ENCODE assay signal across 3 cellular contexts in the genomic region with DNA sequence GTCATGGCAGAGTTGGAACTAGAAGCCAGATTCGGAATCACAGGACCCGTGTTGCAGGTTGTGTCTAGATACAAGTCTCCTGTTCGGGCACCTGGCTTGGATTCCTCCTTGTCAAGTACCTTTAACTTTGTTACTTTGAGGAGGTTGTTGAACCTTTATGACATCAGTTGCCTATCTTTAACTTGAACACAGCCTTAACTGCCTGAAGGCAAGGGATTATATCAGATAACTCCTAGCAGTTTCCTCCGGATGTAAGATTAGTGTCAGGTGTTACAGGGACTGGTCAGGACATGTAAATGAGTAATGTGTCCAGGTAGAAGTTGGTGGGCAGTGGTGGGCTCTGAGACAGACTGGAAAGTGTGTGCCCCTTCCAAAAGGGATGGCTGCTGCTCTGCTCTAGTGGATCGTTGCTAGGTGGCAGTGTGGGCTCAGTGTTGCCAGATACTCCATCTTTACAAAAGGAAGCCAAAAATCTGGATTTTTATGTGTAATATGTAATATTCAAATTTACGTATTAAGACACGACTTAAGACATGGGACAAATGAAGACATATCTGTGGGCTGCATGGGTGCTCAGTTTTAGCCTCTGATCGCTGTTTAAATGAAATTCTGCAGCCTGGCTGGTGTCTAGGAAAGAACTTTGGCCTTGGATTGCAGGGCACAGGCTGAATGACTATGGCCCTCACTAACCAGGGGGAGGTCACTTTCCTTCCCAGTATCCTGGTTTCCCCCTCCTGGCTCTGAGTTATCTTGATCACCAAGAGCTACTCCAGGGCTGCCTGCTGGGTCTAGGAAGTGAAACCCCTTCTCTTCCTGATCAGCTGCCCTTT.
TF ChIP-seq lines count a peak whose summit lies in the region.

No MANE protein-coding gene starts in this region.

TF ChIP-seq in SK-N-SH, 30 proteins besides CTCF, POLR2A, EP300 and RAD21:
- peak; percentile 27; the same call in 1 of the 2 replicates for TF ChIP-seq SMC3 (IDR thresholded peaks at IDR 0.05; ENCODE audit: low read depth, low read length)
- TF ChIP-seq, protein P1, sequence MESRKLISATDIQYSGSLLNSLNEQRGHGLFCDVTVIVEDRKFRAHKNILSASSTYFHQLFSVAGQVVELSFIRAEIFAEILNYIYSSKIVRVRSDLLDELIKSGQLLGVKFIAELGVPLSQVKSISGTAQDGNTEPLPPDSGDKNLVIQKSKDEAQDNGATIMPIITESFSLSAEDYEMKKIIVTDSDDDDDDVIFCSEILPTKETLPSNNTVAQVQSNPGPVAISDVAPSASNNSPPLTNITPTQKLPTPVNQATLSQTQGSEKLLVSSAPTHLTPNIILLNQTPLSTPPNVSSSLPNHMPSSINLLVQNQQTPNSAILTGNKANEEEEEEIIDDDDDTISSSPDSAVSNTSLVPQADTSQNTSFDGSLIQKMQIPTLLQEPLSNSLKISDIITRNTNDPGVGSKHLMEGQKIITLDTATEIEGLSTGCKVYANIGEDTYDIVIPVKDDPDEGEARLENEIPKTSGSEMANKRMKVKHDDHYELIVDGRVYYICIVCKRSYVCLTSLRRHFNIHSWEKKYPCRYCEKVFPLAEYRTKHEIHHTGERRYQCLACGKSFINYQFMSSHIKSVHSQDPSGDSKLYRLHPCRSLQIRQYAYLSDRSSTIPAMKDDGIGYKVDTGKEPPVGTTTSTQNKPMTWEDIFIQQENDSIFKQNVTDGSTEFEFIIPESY (IDR thresholded peaks at IDR 0.05; ENCODE audit: borderline replicate concordance, low read depth): no peak
- no peak for TF ChIP-seq TAF1 (IDR thresholded peaks at IDR 0.05; ENCODE audit: borderline replicate concordance, low read depth, low read length)

TF ChIP-seq in SK-N-SH treated with all-trans-retinoic acid at 6 μM for 48 hours, 23 proteins besides CTCF, POLR2A, EP300 and RAD21:
- TF ChIP-seq, protein P2, sequence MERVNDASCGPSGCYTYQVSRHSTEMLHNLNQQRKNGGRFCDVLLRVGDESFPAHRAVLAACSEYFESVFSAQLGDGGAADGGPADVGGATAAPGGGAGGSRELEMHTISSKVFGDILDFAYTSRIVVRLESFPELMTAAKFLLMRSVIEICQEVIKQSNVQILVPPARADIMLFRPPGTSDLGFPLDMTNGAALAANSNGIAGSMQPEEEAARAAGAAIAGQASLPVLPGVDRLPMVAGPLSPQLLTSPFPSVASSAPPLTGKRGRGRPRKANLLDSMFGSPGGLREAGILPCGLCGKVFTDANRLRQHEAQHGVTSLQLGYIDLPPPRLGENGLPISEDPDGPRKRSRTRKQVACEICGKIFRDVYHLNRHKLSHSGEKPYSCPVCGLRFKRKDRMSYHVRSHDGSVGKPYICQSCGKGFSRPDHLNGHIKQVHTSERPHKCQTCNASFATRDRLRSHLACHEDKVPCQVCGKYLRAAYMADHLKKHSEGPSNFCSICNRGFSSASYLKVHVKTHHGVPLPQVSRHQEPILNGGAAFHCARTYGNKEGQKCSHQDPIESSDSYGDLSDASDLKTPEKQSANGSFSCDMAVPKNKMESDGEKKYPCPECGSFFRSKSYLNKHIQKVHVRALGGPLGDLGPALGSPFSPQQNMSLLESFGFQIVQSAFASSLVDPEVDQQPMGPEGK (CRISPR knock-in tag; IDR thresholded peaks at IDR 0.05; ENCODE audit: borderline replicate concordance): no peak
- TF ChIP-seq ARNTL (CRISPR knock-in tag; IDR thresholded peaks at IDR 0.05; ENCODE audit: borderline replicate concordance, low read depth) (no peak), ISL1 (CRISPR knock-in tag; IDR thresholded peaks at IDR 0.05) (no peak), CSDC2 (CRISPR knock-in tag; IDR thresholded peaks at IDR 0.05) (no peak), OSR1 (CRISPR knock-in tag; IDR thresholded peaks at IDR 0.05) (no peak), ESRRG (CRISPR knock-in tag; IDR thresholded peaks at IDR 0.05) (no peak), ZFP3 (CRISPR knock-in tag; IDR thresholded peaks at IDR 0.05) (no peak), ZNF8 (CRISPR knock-in tag; IDR thresholded peaks at IDR 0.05) (no peak)
- TF ChIP-seq, protein P3, sequence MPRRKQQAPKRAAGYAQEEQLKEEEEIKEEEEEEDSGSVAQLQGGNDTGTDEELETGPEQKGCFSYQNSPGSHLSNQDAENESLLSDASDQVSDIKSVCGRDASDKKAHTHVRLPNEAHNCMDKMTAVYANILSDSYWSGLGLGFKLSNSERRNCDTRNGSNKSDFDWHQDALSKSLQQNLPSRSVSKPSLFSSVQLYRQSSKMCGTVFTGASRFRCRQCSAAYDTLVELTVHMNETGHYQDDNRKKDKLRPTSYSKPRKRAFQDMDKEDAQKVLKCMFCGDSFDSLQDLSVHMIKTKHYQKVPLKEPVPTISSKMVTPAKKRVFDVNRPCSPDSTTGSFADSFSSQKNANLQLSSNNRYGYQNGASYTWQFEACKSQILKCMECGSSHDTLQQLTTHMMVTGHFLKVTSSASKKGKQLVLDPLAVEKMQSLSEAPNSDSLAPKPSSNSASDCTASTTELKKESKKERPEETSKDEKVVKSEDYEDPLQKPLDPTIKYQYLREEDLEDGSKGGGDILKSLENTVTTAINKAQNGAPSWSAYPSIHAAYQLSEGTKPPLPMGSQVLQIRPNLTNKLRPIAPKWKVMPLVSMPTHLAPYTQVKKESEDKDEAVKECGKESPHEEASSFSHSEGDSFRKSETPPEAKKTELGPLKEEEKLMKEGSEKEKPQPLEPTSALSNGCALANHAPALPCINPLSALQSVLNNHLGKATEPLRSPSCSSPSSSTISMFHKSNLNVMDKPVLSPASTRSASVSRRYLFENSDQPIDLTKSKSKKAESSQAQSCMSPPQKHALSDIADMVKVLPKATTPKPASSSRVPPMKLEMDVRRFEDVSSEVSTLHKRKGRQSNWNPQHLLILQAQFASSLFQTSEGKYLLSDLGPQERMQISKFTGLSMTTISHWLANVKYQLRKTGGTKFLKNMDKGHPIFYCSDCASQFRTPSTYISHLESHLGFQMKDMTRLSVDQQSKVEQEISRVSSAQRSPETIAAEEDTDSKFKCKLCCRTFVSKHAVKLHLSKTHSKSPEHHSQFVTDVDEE (CRISPR knock-in tag; IDR thresholded peaks at IDR 0.05): no peak
- TF ChIP-seq, protein P4, sequence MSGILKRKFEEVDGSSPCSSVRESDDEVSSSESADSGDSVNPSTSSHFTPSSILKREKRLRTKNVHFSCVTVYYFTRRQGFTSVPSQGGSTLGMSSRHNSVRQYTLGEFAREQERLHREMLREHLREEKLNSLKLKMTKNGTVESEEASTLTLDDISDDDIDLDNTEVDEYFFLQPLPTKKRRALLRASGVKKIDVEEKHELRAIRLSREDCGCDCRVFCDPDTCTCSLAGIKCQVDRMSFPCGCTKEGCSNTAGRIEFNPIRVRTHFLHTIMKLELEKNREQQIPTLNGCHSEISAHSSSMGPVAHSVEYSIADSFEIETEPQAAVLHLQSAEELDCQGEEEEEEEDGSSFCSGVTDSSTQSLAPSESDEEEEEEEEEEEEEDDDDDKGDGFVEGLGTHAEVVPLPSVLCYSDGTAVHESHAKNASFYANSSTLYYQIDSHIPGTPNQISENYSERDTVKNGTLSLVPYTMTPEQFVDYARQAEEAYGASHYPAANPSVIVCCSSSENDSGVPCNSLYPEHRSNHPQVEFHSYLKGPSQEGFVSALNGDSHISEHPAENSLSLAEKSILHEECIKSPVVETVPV (CRISPR knock-in tag; IDR thresholded peaks at IDR 0.05): no peak

TF ChIP-seq in endothelial cell of umbilical vein, 7 proteins besides CTCF, POLR2A, EP300 and RAD21:
- TF ChIP-seq, protein P5, sequence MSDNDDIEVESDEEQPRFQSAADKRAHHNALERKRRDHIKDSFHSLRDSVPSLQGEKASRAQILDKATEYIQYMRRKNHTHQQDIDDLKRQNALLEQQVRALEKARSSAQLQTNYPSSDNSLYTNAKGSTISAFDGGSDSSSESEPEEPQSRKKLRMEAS (IDR thresholded peaks at IDR 0.05; ENCODE audit: insufficient read depth, insufficient read length): no peak
- TF ChIP-seq JUN (IDR thresholded peaks at IDR 0.05; ENCODE audit: borderline replicate concordance, insufficient read depth, insufficient read length, low read depth) (no peak), GATA2 (IDR thresholded peaks at IDR 0.05; ENCODE audit: insufficient read depth, insufficient read length, low read depth, low read length) (no peak), POLR2AphosphoS5 (IDR thresholded peaks at IDR 0.05; ENCODE audit: insufficient read depth, low read depth, low read length) (no peak), EZH2 (IDR thresholded peaks at IDR 0.05; ENCODE audit: borderline replicate concordance, low read depth, low read length, severe bottlenecking) (no peak), FOS (IDR thresholded peaks at IDR 0.05; ENCODE audit: borderline replicate concordance, insufficient read depth, low read length) (no peak), MYC (IDR thresholded peaks at IDR 0.05; ENCODE audit: low read depth, low read length) (no peak)
